Comparison of ENCODE assay signal across 13 cellular contexts in the genomic region with DNA sequence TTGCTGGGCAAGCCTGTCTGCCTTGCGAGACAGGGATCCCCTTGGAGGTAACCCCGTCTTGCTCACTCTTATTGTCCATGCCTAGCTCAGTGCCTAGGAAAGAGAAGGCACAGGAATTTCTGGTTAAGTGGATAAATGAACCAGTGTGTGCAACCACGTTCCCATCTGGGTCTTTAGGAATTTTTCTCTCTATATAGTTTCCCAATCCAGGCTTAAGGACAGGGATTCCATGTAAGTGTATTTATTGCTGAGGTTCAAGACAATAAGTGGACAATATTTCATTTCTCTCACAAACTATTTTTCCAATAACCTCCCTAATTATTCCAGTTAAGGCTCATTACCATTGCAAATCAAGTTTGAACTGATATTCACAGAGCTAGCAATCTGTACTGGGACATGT. TPM values are rescaled to one million over a fixed set of nuclear protein-coding genes. Genes with fewer than 3 reads are reported as not detected.
DNase-seq lines count a peak whose midpoint lies in the region; ATAC-seq and TF ChIP-seq lines count a peak whose summit lies in the region.
"Had no signal": no experiment of that assay in that cellular context is flagged by ENCODE, and none has a peak within 500 bp of the region (broad histone marks: within the 10 kb centered on the region; RNA-seq: fewer than 3 reads in every experiment).

No MANE protein-coding gene starts in this region.

- POLR2A ChIA-PET in Panc1 (lab: Charles Lee) (no interaction called here), OCI-LY7 (lab: Charles Lee) (no interaction called here)

- H3K36me3 Mint-ChIP-seq in mesothelial cell of epicardium, result no peaks in the 10 kb centered on the region

- H3K4me1 Mint-ChIP-seq in mesothelial cell of epicardium, result no peaks in the 10 kb centered on the region

- CTCF ChIA-PET in Panc1 (lab: Charles Lee) (no interaction called here), OCI-LY7 (lab: Charles Lee; ENCODE audit: unreplicated experiment) (no interaction called here)

- no peaks in the 10 kb centered on the region for H3K9me2 ChIP-seq in OCI-LY7 (ENCODE audit: insufficient read depth, low read length)

- peak overlapping the region; percentile 76 for H3K4me2 ChIP-seq in osteoblast (ENCODE audit: insufficient read depth, low read length)
- no peak overlapping the region for H3K4me2 ChIP-seq in OCI-LY7 (ENCODE audit: low read length)

- H3K9me3 ChIP-seq in Panc1 (ENCODE audit: control insufficient read depth, insufficient read depth, low read depth, low read length), result no peaks in the 10 kb centered on the region; the same call in 1 of the 2 replicates
- no peaks in the 10 kb centered on the region for H3K9me3 ChIP-seq in osteoblast (ENCODE audit: low read depth, low read length)
- H3K9me3 ChIP-seq in spleen, result peaks cover 0 to 5% (median 0%) of the 10 kb centered on the region in 8 donors
- H3K9me3 ChIP-seq in OCI-LY7 (ENCODE audit: low read length), result no peaks in the 10 kb centered on the region

- no peak overlapping the region for H3K4me3 ChIP-seq in AG10803 (ENCODE audit: low read length)
- no peak overlapping the region for H3K4me3 ChIP-seq in Panc1 (ENCODE audit: low read depth in 2 of 2, low read length in 2 of 2)
- no peak overlapping the region for H3K4me3 ChIP-seq in brain microvascular endothelial cell (ENCODE audit: low read depth, low read length)
- no peak overlapping the region for H3K4me3 ChIP-seq in osteoblast (ENCODE audit: insufficient read depth, low read length)
- no peak overlapping the region for H3K4me3 ChIP-seq in spleen
- H3K4me3 ChIP-seq in OCI-LY7 (ENCODE audit: low read depth, low read length, poor library complexity, severe bottlenecking), result no peak overlapping the region

- ATAC-seq in Panc1, result no peak

- H2AFZ ChIP-seq in osteoblast (ENCODE audit: low read length) (no peak overlapping the region), OCI-LY7 (ENCODE audit: low read length) (no peak overlapping the region)

- H3K27ac ChIP-seq in Panc1 (ENCODE audit: low read length) (0 out of 2 replicates have a peak overlapping the region, but pooled peaks have one; percentile 7), brain microvascular endothelial cell (peak overlapping the region; percentile 92), osteoblast (ENCODE audit: low read depth, low read length) (peak overlapping the region; percentile 94), spleen (no peak overlapping the region), OCI-LY7 (ENCODE audit: low read depth, low read length, poor library complexity, severe bottlenecking) (no peak overlapping the region)

- H3K27me3 ChIP-seq in Panc1 (ENCODE audit: control insufficient read depth, insufficient read depth, low read length) (no peaks in the 10 kb centered on the region), brain microvascular endothelial cell (replicated peaks) (no peaks in the 10 kb centered on the region), osteoblast (ENCODE audit: insufficient read depth, low read length) (no peaks in the 10 kb centered on the region), spleen (replicated peaks in 1 of 7) (no peaks in the 10 kb centered on the region)

- peaks cover 3% of the 10 kb centered on the region for H3K27me3 Mint-ChIP-seq in mesothelial cell of epicardium (ENCODE audit: low read depth)

- 81 to 88% (median 82%) methylated on average over 3 of the region's 3 CpGs for WGBS in spleen, 5 donors

- H3K79me2 ChIP-seq in osteoblast (ENCODE audit: insufficient read depth, low read length) (no peaks in the 10 kb centered on the region), OCI-LY7 (ENCODE audit: insufficient read depth, low read depth, low read length) (no peaks in the 10 kb centered on the region)

- no peak overlapping the region for H3K27ac Mint-ChIP-seq in mesothelial cell of epicardium

- H3K9me3 Mint-ChIP-seq in mesothelial cell of epicardium, result no peaks in the 10 kb centered on the region

- H4K20me1 ChIP-seq in osteoblast (ENCODE audit: insufficient read depth, low read length), result no peaks in the 10 kb centered on the region
- no peaks in the 10 kb centered on the region for H4K20me1 ChIP-seq in OCI-LY7 (ENCODE audit: insufficient read depth, low read length)

- H3K4me3 Mint-ChIP-seq in mesothelial cell of epicardium, result no peak overlapping the region

- in situ Hi-C loops in Panc1 (cut with HindIII; ENCODE audit: low pct_unique_long_range_greater_than_20kb, low sequenced_read_pairs) (no loop called here), brain microvascular endothelial cell (cut with HindIII; ENCODE audit: low pct_ligation_motif_present, low sequenced_read_pairs) (no loop called here)

- H3K4me1 ChIP-seq in Panc1 (ENCODE audit: control insufficient read depth, insufficient read depth, low read length) (no peaks in the 10 kb centered on the region), osteoblast (ENCODE audit: insufficient read depth, low read length) (peaks cover 27% of the 10 kb centered on the region), spleen (no peaks in the 10 kb centered on the region), OCI-LY7 (ENCODE audit: insufficient read depth, low read length, poor library complexity, severe bottlenecking) (no peaks in the 10 kb centered on the region)

- intact Hi-C loops in Panc1 (cut with micrococcal nuclease; ENCODE audit: unreplicated experiment) (no loop called here), spleen (cut with DNase I; ENCODE audit: low total_unique reads) (no loop called here), OCI-LY7 (cut with micrococcal nuclease; ENCODE audit: unreplicated experiment) (no loop called here)

- BruUV-seq in Panc1 (replicated peaks; lab: Mats Ljungman, UMichigan) (no TSS peak), OCI-LY7 (replicated peaks; lab: Mats Ljungman, UMichigan) (no TSS peak)

- no peak for TF ChIP-seq POLR2A in spleen (IDR thresholded peaks at IDR 0.05)

- TF ChIP-seq CTCF in AG10803 (conservative IDR thresholded peaks at IDR 0.05; ENCODE audit: low read length) (no peak), Panc1 (IDR thresholded peaks at IDR 0.05) (no peak), brain microvascular endothelial cell (IDR thresholded peaks at IDR 0.05; ENCODE audit: low read depth, low read length, missing control alignments) (no peak), osteoblast (IDR thresholded peaks at IDR 0.05; ENCODE audit: extremely low read depth, low read depth, low read length) (no peak), spleen (IDR thresholded peaks at IDR 0.05 in 8 of 11, conservative IDR thresholded peaks at IDR 0.05 in 3 of 11) (no peak), OCI-LY7 (conservative IDR thresholded peaks at IDR 0.05; ENCODE audit: low read length) (no peak), mesothelial cell of epicardium (IDR thresholded peaks at IDR 0.05; ENCODE audit: unreplicated experiment) (no peak)

- DNase-seq in AG10803 (ENCODE audit: low read depth), result peak; percentile 63
- DNase-seq in Panc1 (ENCODE audit: low read depth, low spot score), result no peak
- DNase-seq in brain microvascular endothelial cell, result no peak
- no peak for DNase-seq in osteoblast (ENCODE audit: insufficient read length, low spot score, missing footprints)
- DNase-seq in germinal center (ENCODE audit: low spot score), result no peak
- DNase-seq in spleen, result no peak
- no peak for DNase-seq in OCI-LY7 (ENCODE audit: low spot score)
- no peak for DNase-seq in mesothelial cell of epicardium (ENCODE audit: low spot score in 2 of 2, unreplicated experiment in 2 of 2)
- DNase-seq: CD8-positive, alpha-beta memory T cell; DMS53; NCI-H1105; NCI-H2081 treated with DMSO at 0.1 percent for 48 hours; SHP77 treated with DMSO at 0.1 percent for 48 hours had no signal

- no peaks in the 10 kb centered on the region; the same call in 1 of the 2 replicates for H3K36me3 ChIP-seq in Panc1 (ENCODE audit: control insufficient read depth, insufficient read depth, low read length)
- no peaks in the 10 kb centered on the region for H3K36me3 ChIP-seq in brain microvascular endothelial cell (replicated peaks)
- H3K36me3 ChIP-seq in osteoblast (ENCODE audit: insufficient read depth, low read length), result no peaks in the 10 kb centered on the region
- H3K36me3 ChIP-seq in spleen, result no peaks in the 10 kb centered on the region
- H3K36me3 ChIP-seq in OCI-LY7 (ENCODE audit: insufficient read depth, low read length), result no peaks in the 10 kb centered on the region

RNA-seq across cellular contexts. Expression of a gene that starts 8.9 kb away (rescaled TPM):
- total RNA-seq in Panc1 (2021; ENCODE audit: unreplicated experiment) (0.10 TPM), osteoblast (345 and 361 TPM in 2 replicates), spleen (1 to 10 TPM in 5 of 7 donors, under 1 TPM in 2; 0.51 to 7.0 (median 1.4) TPM), OCI-LY7 (2022) (not detected in 2 replicates), mesothelial cell of epicardium (10.1 to 13.4 TPM (median 13.3 TPM) in 3 replicates)
- polyA plus RNA-seq in Panc1 (2012; ENCODE audit: insufficient read length), result 0.04 TPM
- polyA plus RNA-seq in spleen, result under 1 TPM; 0.51 to 0.72 (median 0.71) TPM
- total RNA-seq in OCI-LY7 (2014; rRNA removed; shearing (Covaris generic)), result 0.06 TPM in 1 of 2 replicates, not detected in the other

Comparison
In these comparisons a context has a peak if more than half of its experiments do, and no peak if none do; other contexts are left out.
1. H3K27ac ChIP-seq: peak in Panc1 (single experiment), brain microvascular endothelial cell (single experiment) and osteoblast (single experiment); none in spleen (0 of 8) and OCI-LY7 (single experiment).
2. RNA of a gene that starts 8.9 kb away (total RNA-seq): 345 to 361 TPM in osteoblast; 10.1 to 13.4 TPM in mesothelial cell of epicardium, 0.51 to 7.0 TPM in spleen, 0.10 TPM in Panc1 (single experiment) and 0.06 TPM in OCI-LY7; every median in the first group is over 10 times any median in the second.